In genomic region chr7:121298831-121299239, GRCh38 we compare ENCODE assay signal across 18 cellular contexts. TPM values are rescaled to one million over a fixed set of nuclear protein-coding genes. Genes with fewer than 3 reads are reported as not detected.
A peak's percentile ranks its signal among the peaks of the same experiment; 100 is the strongest.
DNase-seq lines count a peak whose midpoint lies in the region; ATAC-seq and TF ChIP-seq lines count a peak whose summit lies in the region.
"Had no signal": no experiment of that assay in that cellular context is flagged by ENCODE, and none has a peak within 500 bp of the region (broad histone marks: within the 10 kb centered on the region; RNA-seq: fewer than 3 reads in every experiment).

No MANE protein-coding gene starts in this region.

- H3K27me3 ChIP-seq in Panc1 (ENCODE audit: control insufficient read depth, insufficient read depth, low read length), result no peaks in the 10 kb centered on the region
- H3K27me3 ChIP-seq: BE2C, SJCRH30 had no signal

- H3K36me3 Mint-ChIP-seq in mesothelial cell of epicardium, result peaks cover 2% of the 10 kb centered on the region
- H3K36me3 Mint-ChIP-seq in activated T-helper 1 cell treated with anti-CD3 and anti-CD28 coated beads, Interleukin-12 subunit alpha, Interleukin-12 subunit beta, Interleukin-2, Interleukin-4 antibody, amounts not matched to agents 30 ng/mL and 10 ng/mL and 1 ng/mL, durations not matched to agents 14 hours and 24 hours and 36 hours (ENCODE audit: low read depth), result no peaks in the 10 kb centered on the region

- POLR2A ChIA-PET in HEK293 (lab: Yijun Ruan, JAX) (no interaction called here), Panc1 (lab: Charles Lee) (no interaction called here)

- H3K4me3 ChIP-seq in HEK293 (ENCODE audit: low read depth, low read length) (no peak overlapping the region), Panc1 (ENCODE audit: low read depth in 2 of 2, low read length in 2 of 2) (no peak overlapping the region)
- H3K4me3 ChIP-seq: SJCRH30 had no signal

- CTCF ChIA-PET in HEK293 (lab: Yijun Ruan, JAX), result interaction anchor here (0.7 kb wide), 2 partner anchors 107 to 399 kb away, joined by 3 to 4 read pairs; no protein-coding TSS in a partner anchor
- CTCF ChIA-PET in Panc1 (lab: Charles Lee), result no interaction called here

- TF ChIP-seq CTCF in HEK293 (tag by site-specific recombination; IDR thresholded peaks at IDR 0.05) (no peak), Panc1 (IDR thresholded peaks at IDR 0.05) (no peak), mesothelial cell of epicardium (IDR thresholded peaks at IDR 0.05; ENCODE audit: unreplicated experiment) (no peak)

- H3K9me3 Mint-ChIP-seq in mesothelial cell of epicardium, result no peaks in the 10 kb centered on the region
- H3K9me3 Mint-ChIP-seq in activated T-helper 1 cell treated with anti-CD3 and anti-CD28 coated beads, Interleukin-12 subunit alpha, Interleukin-12 subunit beta, Interleukin-2, Interleukin-4 antibody, amounts not matched to agents 30 ng/mL and 10 ng/mL and 1 ng/mL, durations not matched to agents 14 hours and 24 hours and 36 hours, result no peaks in the 10 kb centered on the region

- no TSS peak for BruUV-seq in Panc1 (replicated peaks; lab: Mats Ljungman, UMichigan)

- no peaks in the 10 kb centered on the region for H3K36me3 ChIP-seq in HEK293 (ENCODE audit: control insufficient read depth in 2 of 2, insufficient read depth in 1 of 2, low read length in 2 of 2)
- no peaks in the 10 kb centered on the region for H3K36me3 ChIP-seq in Panc1 (ENCODE audit: control insufficient read depth, insufficient read depth, low read length)
- H3K36me3 ChIP-seq: BE2C, SJCRH30 had no signal

- peaks cover 2% of the 10 kb centered on the region for H3K27me3 Mint-ChIP-seq in mesothelial cell of epicardium (ENCODE audit: low read depth)
- H3K27me3 Mint-ChIP-seq in activated T-helper 1 cell treated with anti-CD3 and anti-CD28 coated beads, Interleukin-12 subunit alpha, Interleukin-12 subunit beta, Interleukin-2, Interleukin-4 antibody, amounts not matched to agents 30 ng/mL and 10 ng/mL and 1 ng/mL, durations not matched to agents 14 hours and 24 hours and 36 hours (ENCODE audit: insufficient read depth), result peaks cover 12% of the 10 kb centered on the region

- H3K9me3 ChIP-seq in HEK293 (ENCODE audit: control insufficient read depth, insufficient read depth, low read depth, low read length) (no peaks in the 10 kb centered on the region), Panc1 (ENCODE audit: control insufficient read depth, insufficient read depth, low read depth, low read length) (no peaks in the 10 kb centered on the region)
- H3K9me3 ChIP-seq: BE2C, SJCRH30 had no signal

- no peak overlapping the region for H3K4me3 Mint-ChIP-seq in mesothelial cell of epicardium
- no peak overlapping the region for H3K4me3 Mint-ChIP-seq in activated T-helper 1 cell treated with anti-CD3 and anti-CD28 coated beads, Interleukin-12 subunit alpha, Interleukin-12 subunit beta, Interleukin-2, Interleukin-4 antibody, amounts not matched to agents 30 ng/mL and 10 ng/mL and 1 ng/mL, durations not matched to agents 14 hours and 24 hours and 36 hours

- H3K27ac Mint-ChIP-seq in mesothelial cell of epicardium, result peak overlapping the region; percentile 18
- no peak overlapping the region for H3K27ac Mint-ChIP-seq in activated T-helper 1 cell treated with anti-CD3 and anti-CD28 coated beads, Interleukin-12 subunit alpha, Interleukin-12 subunit beta, Interleukin-2, Interleukin-4 antibody, amounts not matched to agents 30 ng/mL and 10 ng/mL and 1 ng/mL, durations not matched to agents 14 hours and 24 hours and 36 hours

- H3K4me1 ChIP-seq in HEK293 (ENCODE audit: control insufficient read depth, insufficient read depth, low read length), result 0 out of 2 replicates have a peak, but pooled peaks cover 2% of the 10 kb centered on the region
- peaks cover 13% of the 10 kb centered on the region; the same call in 1 of the 2 replicates for H3K4me1 ChIP-seq in Panc1 (ENCODE audit: control insufficient read depth, insufficient read depth, low read length)
- H3K4me1 ChIP-seq: BE2C, SJCRH30 had no signal

- DNase-seq in EH (ENCODE audit: low read depth) (peak; percentile 32), Panc1 (ENCODE audit: low read depth, low spot score) (no peak), mesothelial cell of epicardium (ENCODE audit: low spot score in 2 of 2, unreplicated experiment in 2 of 2) (no peak), DMS114 treated with DMSO at 0.1 percent for 48 hours (lab: John Stamatoyannopoulos, UW; ENCODE audit: unreplicated experiment) (no peak)
- no peak for DNase-seq in activated T-helper 1 cell treated with anti-CD3 and anti-CD28 coated beads, Interleukin-12 subunit alpha, Interleukin-12 subunit beta, Interleukin-2, Interleukin-4 antibody, amounts not matched to agents 30 ng/mL and 10 ng/mL and 1 ng/mL, durations not matched to agents 14 hours and 24 hours and 36 hours (ENCODE audit: low spot score)
- DNase-seq in stimulated activated CD4-positive, alpha-beta T cell treated with anti-CD3 and anti-CD28 coated beads, Interleukin-4, amount 100 ng/mL, for 4 hours, result no peak
- DNase-seq: BE2C, Kasumi-1, MM.1S, NCI-H1048, NCI-H1417 treated with DMSO at 0.1 percent for 48 hours, NCI-H187 treated with DMSO at 0.1 percent for 48 hours, NCI-H345, NCI-H524, NCI-H82, SJCRH30 had no signal

- H3K4me1 Mint-ChIP-seq in mesothelial cell of epicardium, result peaks cover 32% of the 10 kb centered on the region
- no peaks in the 10 kb centered on the region for H3K4me1 Mint-ChIP-seq in activated T-helper 1 cell treated with anti-CD3 and anti-CD28 coated beads, Interleukin-12 subunit alpha, Interleukin-12 subunit beta, Interleukin-2, Interleukin-4 antibody, amounts not matched to agents 30 ng/mL and 10 ng/mL and 1 ng/mL, durations not matched to agents 14 hours and 24 hours and 36 hours (ENCODE audit: low read depth)

- in situ Hi-C loops in Panc1 (cut with HindIII; ENCODE audit: low pct_unique_long_range_greater_than_20kb, low sequenced_read_pairs), result no loop called here

- intact Hi-C loops in Panc1 (cut with micrococcal nuclease; ENCODE audit: unreplicated experiment), result no loop called here
- intact Hi-C loops in activated T-helper 1 cell treated with anti-CD3 and anti-CD28 coated beads, Interleukin-12 subunit alpha, Interleukin-12 subunit beta, Interleukin-2, Interleukin-4 antibody, amounts not matched to agents 30 ng/mL and 10 ng/mL and 1 ng/mL, durations not matched to agents 14 hours and 24 hours and 36 hours (cut with micrococcal nuclease), result no loop called here

- H3K27ac ChIP-seq in HEK293 (ENCODE audit: extremely low read depth, low read depth, low read length) (no peak overlapping the region), Panc1 (ENCODE audit: low read length) (no peak overlapping the region)
- H3K27ac ChIP-seq: SJCRH30 had no signal

- peak; percentile 78 for ATAC-seq in Panc1

TF ChIP-seq in HEK293, 187 proteins besides CTCF, POLR2A, EP300 and RAD21 (continues in another document):
- TF ChIP-seq ZBTB26 (tag by site-specific recombination; optimal IDR thresholded peaks at IDR 0.05) (no peak), ZSCAN18 (tag by site-specific recombination; IDR thresholded peaks at IDR 0.05) (no peak), ZFHX2 (tag by site-specific recombination; conservative IDR thresholded peaks at IDR 0.05) (no peak), ZNF623 (tag by site-specific recombination; IDR thresholded peaks at IDR 0.05) (no peak), ZNF704 (tag by site-specific recombination; IDR thresholded peaks at IDR 0.05) (no peak), ZFP37 (tag by site-specific recombination; IDR thresholded peaks at IDR 0.05) (no peak), OVOL3 (tag by site-specific recombination; IDR thresholded peaks at IDR 0.05) (no peak), ZNF121 (tag by site-specific recombination; IDR thresholded peaks at IDR 0.05) (no peak), PRDM1 (tag by site-specific recombination; IDR thresholded peaks at IDR 0.05) (no peak), ZNF629 (tag by site-specific recombination; IDR thresholded peaks at IDR 0.05) (no peak), ZNF175 (tag by site-specific recombination; IDR thresholded peaks at IDR 0.05) (no peak), ZNF174 (tag by site-specific recombination; IDR thresholded peaks at IDR 0.05) (no peak)

RNA-seq across cellular contexts. Expression of gene WNT16, which starts 30.0 kb away (rescaled TPM):
- 0.39 TPM for total RNA-seq in Panc1 (2021; ENCODE audit: unreplicated experiment)
- 0.23 TPM for polyA plus RNA-seq in Panc1 (2012; ENCODE audit: insufficient read length)
- 0.49 to 0.86 TPM (median 0.61 TPM) in 3 replicates for total RNA-seq in mesothelial cell of epicardium
- total RNA-seq in activated T-helper 1 cell treated with anti-CD3 and anti-CD28 coated beads, Interleukin-12 subunit alpha, Interleukin-12 subunit beta, Interleukin-2, Interleukin-4 antibody, amounts not matched to agents 30 ng/mL and 10 ng/mL and 1 ng/mL, durations not matched to agents 14 hours and 24 hours and 36 hours, result not detected in 2 replicates
- total RNA-seq: A673 had no signal
